In the genomic region with DNA sequence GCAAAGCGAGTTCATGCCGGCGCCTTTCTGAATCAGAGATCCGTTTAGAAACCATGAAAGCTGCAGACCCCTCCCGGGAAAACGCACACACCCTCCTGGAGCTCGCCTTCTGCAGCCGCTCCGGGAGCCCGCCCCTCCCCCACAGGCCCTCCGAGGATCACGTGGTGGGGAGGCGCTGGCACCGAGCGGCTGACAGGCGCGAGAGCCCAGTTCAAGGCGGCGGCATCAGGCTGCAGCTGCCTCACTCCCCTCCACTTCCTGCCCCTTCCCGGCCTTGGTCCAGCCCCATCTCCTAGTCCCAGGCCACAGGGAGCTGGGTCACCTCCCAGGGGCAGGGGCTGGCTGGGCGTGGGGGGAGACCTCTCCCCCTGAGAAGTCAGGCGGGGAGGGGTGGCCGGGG, we compare ENCODE assay signal across 1 cellular context. TPM values are rescaled to one million over a fixed set of nuclear protein-coding genes. Genes with fewer than 3 reads are reported as not detected.
"Had no signal": no experiment of that assay in that cellular context is flagged by ENCODE, and none has a peak within 500 bp of the region (broad histone marks: within the 10 kb centered on the region; RNA-seq: fewer than 3 reads in every experiment).

No MANE protein-coding gene starts in this region.

RNA-seq across cellular contexts. Expression of a gene that starts 2.1 kb away (rescaled TPM):
- total RNA-seq: SJSA1 had no signal
